In genomic region chr5:77926337-77926736, GRCh38 we compare ENCODE assay signal across 35 cellular contexts.
"Had no signal": no experiment of that assay in that cellular context is flagged by ENCODE, and none has a peak within 500 bp of the region (broad histone marks: within the 10 kb centered on the region; RNA-seq: fewer than 3 reads in every experiment).

No MANE protein-coding gene starts in this region.

- H3K4me3 ChIP-seq: MG63 had no signal

- DNase-seq: Karpas-422, Kasumi-1, MG63, MM.1S, MV-4-11, NCI-H1048, NCI-H1092, NCI-H1092 treated with DMSO at 0.1 percent for 48 hours, NCI-H1105, NCI-H1105 treated with DMSO at 0.1 percent for 48 hours, NCI-H1417, NCI-H1417 treated with DMSO at 0.1 percent for 48 hours, NCI-H1436, NCI-H1436 treated with DMSO at 0.1 percent for 48 hours, NCI-H146, NCI-H1694, NCI-H1694 treated with DMSO at 0.1 percent for 48 hours, NCI-H187, NCI-H187 treated with DMSO at 0.1 percent for 48 hours, NCI-H1930, NCI-H2029, NCI-H2029 treated with DMSO at 0.1 percent for 48 hours, NCI-H2081, NCI-H2081 treated with DMSO at 0.1 percent for 48 hours, NCI-H2107, NCI-H2171, NCI-H2171 treated with DMSO at 0.1 percent for 48 hours, NCI-H2227 treated with DMSO at 0.1 percent for 48 hours, NCI-H226, NCI-H345, NCI-H446, NCI-H446 treated with DMSO at 0.1 percent for 48 hours, NCI-H510A, NCI-H510A treated with DMSO at 0.1 percent for 48 hours, NCI-H524 had no signal

- H3K36me3 ChIP-seq: MG63 had no signal

- H3K9me3 ChIP-seq: MG63 had no signal
